ENCODE assay signal across 28 cellular contexts in genomic region chr1:216181590-216181989, GRCh38.
"Had no signal": no experiment of that assay in that cellular context is flagged by ENCODE, and none has a peak within 500 bp of the region (broad histone marks: within the 10 kb centered on the region; RNA-seq: fewer than 3 reads in every experiment).

No MANE protein-coding gene starts in this region.

- H3K27ac Mint-ChIP-seq: activated B cell treated with CpG ODN at 0.5 μM for 24 hours; activated CD8-positive, alpha-beta T cell treated with anti-CD3 and anti-CD28 coated beads for 36 hours; activated naive CD8-positive, alpha-beta T cell; activated T-helper 17 cell treated with anti-CD3 and anti-CD28 coated beads, Interleukin-2, amount 50 U/mL, for 72 hours; effector memory CD8-positive, alpha-beta T cell; T-helper 2 cell treated with Interferon-gamma antibody and Interleukin-4, amounts not matched to agents 5 μg/mL and 100 μg/mL, for 36 hours had no signal

- H3K9me3 Mint-ChIP-seq: T-helper 2 cell treated with Interferon-gamma antibody and Interleukin-4, amounts not matched to agents 5 μg/mL and 100 μg/mL, for 36 hours had no signal

- ATAC-seq: activated CD4-positive, CD25-positive, alpha-beta regulatory T cell treated with anti-CD3 and anti-CD28 coated beads, Interleukin-2, amount 50 U/mL, for 24 hours; activated CD8-positive, alpha-beta T cell treated with anti-CD3 and anti-CD28 coated beads for 36 hours; activated T-cell treated with anti-CD3 and anti-CD28 coated beads, Interleukin-2, amount 50 U/mL, for 4 hours; activated T-helper 17 cell treated with anti-CD3 and anti-CD28 coated beads, Interleukin-2, amount 50 U/mL, for 72 hours; effector memory CD8-positive, alpha-beta T cell; foreskin keratinocyte; gastrocnemius medialis; heart right ventricle had no signal

- DNase-seq: activated B cell treated with CpG ODN at 0.5 μM for 24 hours; activated CD4-positive, alpha-beta T cell treated with anti-CD3 and anti-CD28 coated beads for 48 hours; activated CD4-positive, alpha-beta T cell treated with anti-CD3 and anti-CD28 coated beads, Interleukin-2, amount 50 U/mL, for 1 hour; activated CD4-positive, alpha-beta T cell treated with anti-CD3 and anti-CD28 coated beads, Interleukin-2, amount 50 U/mL, for 48 hours; activated CD8-positive, alpha-beta memory T cell treated with anti-CD3 and anti-CD28 coated beads for 24 hours; activated CD8-positive, alpha-beta T cell treated with anti-CD3 and anti-CD28 coated beads for 36 hours; activated effector memory CD4-positive, alpha-beta T cell treated with Interleukin-2 at 50 U/mL for 16 hours; activated gamma-delta T cell treated with Interleukin-2 at 50 U/mL for 16 hours; activated naive CD4-positive, alpha-beta T cell treated with anti-CD3 and anti-CD28 coated beads, Interleukin-2, amount 50 U/mL, for 16 hours; activated naive CD4-positive, alpha-beta T cell treated with Interleukin-2 at 50 U/mL for 16 hours; activated T-cell treated with anti-CD3 and anti-CD28 coated beads, Interleukin-2, amount 50 U/mL, for 4 hours; amniotic stem cell; anterior cingulate cortex; brain microvascular endothelial cell; dermis blood vessel endothelial cell; effector CD4-positive, alpha-beta T cell; effector memory CD8-positive, alpha-beta T cell; erythroblast; foreskin keratinocyte; gastrocnemius medialis; heart right ventricle; T1000; WERI-Rb-1 had no signal

- H3K4me1 Mint-ChIP-seq: activated B cell treated with CpG ODN at 0.5 μM for 24 hours; activated T-helper 17 cell treated with anti-CD3 and anti-CD28 coated beads, Interleukin-2, amount 50 U/mL, for 72 hours; central memory CD8-positive, alpha-beta T cell had no signal

- H3K27me3 Mint-ChIP-seq: activated B cell treated with CpG ODN at 0.5 μM for 24 hours; activated CD8-positive, alpha-beta T cell treated with anti-CD3 and anti-CD28 coated beads for 36 hours; activated naive CD8-positive, alpha-beta T cell; activated T-helper 17 cell treated with anti-CD3 and anti-CD28 coated beads, Interleukin-2, amount 50 U/mL, for 72 hours; central memory CD8-positive, alpha-beta T cell; effector memory CD8-positive, alpha-beta T cell had no signal

- H3K4me3 Mint-ChIP-seq: activated B cell treated with CpG ODN at 0.5 μM for 24 hours; activated CD8-positive, alpha-beta T cell treated with anti-CD3 and anti-CD28 coated beads for 36 hours; activated naive CD8-positive, alpha-beta T cell; activated T-cell treated with anti-CD3 and anti-CD28 coated beads, Interleukin-2, amount 50 U/mL, for 4 hours; activated T-helper 17 cell treated with anti-CD3 and anti-CD28 coated beads, Interleukin-2, amount 50 U/mL, for 72 hours; central memory CD8-positive, alpha-beta T cell; effector memory CD8-positive, alpha-beta T cell; T-helper 2 cell treated with Interferon-gamma antibody and Interleukin-4, amounts not matched to agents 5 μg/mL and 100 μg/mL, for 36 hours had no signal

- H3K36me3 Mint-ChIP-seq: activated naive CD8-positive, alpha-beta T cell had no signal
